Comparison of ENCODE assay signal across 6 cellular contexts in genomic region chr19:54214217-54214616, GRCh38. TPM values are rescaled to one million over a fixed set of nuclear protein-coding genes. Genes with fewer than 3 reads are reported as not detected.
"Had no signal": no experiment of that assay in that cellular context is flagged by ENCODE, and none has a peak within 500 bp of the region (broad histone marks: within the 10 kb centered on the region; RNA-seq: fewer than 3 reads in every experiment).

No MANE protein-coding gene starts in this region.

RNA-seq across cellular contexts. Expression of gene LILRB3, which starts 8.6 kb away (rescaled TPM):
- total RNA-seq: GM23248, H4, H7, HFFc6, HT1080, IMR-90 had no signal
- polyA plus RNA-seq: IMR-90 had no signal

RNA-seq across cellular contexts. Expression of gene LILRA6, which starts 28.4 kb away (rescaled TPM):
- total RNA-seq: GM23248, H4, H7, HFFc6, HT1080, IMR-90 had no signal
- polyA plus RNA-seq: GM23248, IMR-90 had no signal
